ENCODE assay signal across 33 cellular contexts in the genomic region with DNA sequence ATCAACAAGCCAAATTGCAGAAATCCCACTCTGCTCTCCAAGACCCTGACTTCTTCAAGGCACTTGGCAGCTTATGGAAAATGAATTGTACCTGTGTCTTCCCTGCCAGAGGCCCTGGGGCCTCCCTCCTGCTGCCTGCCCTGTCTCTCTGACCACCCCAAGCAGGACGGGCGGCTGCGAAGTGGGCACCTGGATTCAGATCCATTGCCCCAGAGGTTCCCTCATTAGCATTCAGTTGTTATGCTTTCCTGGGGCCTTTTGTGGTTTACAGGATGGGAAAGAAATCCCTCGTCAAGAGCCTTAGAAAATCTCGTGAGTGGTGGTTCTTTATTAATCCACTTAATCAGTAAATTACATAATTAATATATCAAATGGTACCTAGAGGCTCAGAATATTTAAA.
"Had no signal": no experiment of that assay in that cellular context is flagged by ENCODE, and none has a peak within 500 bp of the region (broad histone marks: within the 10 kb centered on the region; RNA-seq: fewer than 3 reads in every experiment).

No MANE protein-coding gene starts in this region.

- H3K4me1 Mint-ChIP-seq: activated CD4-positive, alpha-beta T cell treated with anti-CD3 and anti-CD28 coated beads, Interleukin-2, amount 10 ng/mL, durations not matched to agents 24 days and 14 days; activated naive CD8-positive, alpha-beta T cell treated with anti-CD3 and anti-CD28 coated beads for 36 hours; activated T-helper 17 cell treated with anti-CD3 and anti-CD28 coated beads, Interleukin-2, amount 50 U/mL, for 72 hours; central memory CD8-positive, alpha-beta T cell had no signal

- H3K9me3 Mint-ChIP-seq: activated CD4-positive, alpha-beta T cell treated with anti-CD3 and anti-CD28 coated beads, Interleukin-2, amount 10 ng/mL, durations not matched to agents 24 days and 14 days; activated CD8-positive, alpha-beta T cell treated with anti-CD3 and anti-CD28 coated beads for 36 hours; activated naive CD8-positive, alpha-beta T cell treated with anti-CD3 and anti-CD28 coated beads for 36 hours; activated T-cell treated with anti-CD3 and anti-CD28 coated beads, Interleukin-2, amount 50 U/mL, for 72 hours; activated T-helper 17 cell treated with anti-CD3 and anti-CD28 coated beads, Interleukin-2, amount 50 U/mL, for 72 hours; central memory CD8-positive, alpha-beta T cell had no signal

- H3K4me3 Mint-ChIP-seq: activated CD4-positive, alpha-beta T cell treated with anti-CD3 and anti-CD28 coated beads, Interleukin-2, amount 10 ng/mL, durations not matched to agents 24 days and 14 days; activated CD8-positive, alpha-beta T cell treated with anti-CD3 and anti-CD28 coated beads for 36 hours; activated naive CD8-positive, alpha-beta T cell treated with anti-CD3 and anti-CD28 coated beads for 36 hours; activated T-cell treated with anti-CD3 and anti-CD28 coated beads, Interleukin-2, amount 50 U/mL, for 72 hours; activated T-helper 17 cell treated with anti-CD3 and anti-CD28 coated beads, Interleukin-2, amount 50 U/mL, for 72 hours; central memory CD8-positive, alpha-beta T cell had no signal

- H3K27me3 ChIP-seq: cardiac muscle cell, Peyer's patch had no signal

- ATAC-seq: activated CD8-positive, alpha-beta T cell treated with anti-CD3 and anti-CD28 coated beads for 36 hours; activated T-cell treated with anti-CD3 and anti-CD28 coated beads, Interleukin-2, amount 50 U/mL, for 72 hours; activated T-helper 17 cell treated with anti-CD3 and anti-CD28 coated beads, Interleukin-2, amount 50 U/mL, for 72 hours; PC-3; SK-N-SH treated with all-trans-retinoic acid at 6 μM for 48 hours had no signal

- H3K27ac Mint-ChIP-seq: activated CD4-positive, alpha-beta T cell treated with anti-CD3 and anti-CD28 coated beads, Interleukin-2, amount 10 ng/mL, durations not matched to agents 24 days and 14 days; activated CD8-positive, alpha-beta T cell treated with anti-CD3 and anti-CD28 coated beads for 36 hours; activated naive CD8-positive, alpha-beta T cell treated with anti-CD3 and anti-CD28 coated beads for 36 hours; activated T-cell treated with anti-CD3 and anti-CD28 coated beads, Interleukin-2, amount 50 U/mL, for 72 hours; activated T-helper 17 cell treated with anti-CD3 and anti-CD28 coated beads, Interleukin-2, amount 50 U/mL, for 72 hours had no signal

- H3K27ac ChIP-seq: cardiac muscle cell, Peyer's patch, WERI-Rb-1 had no signal

- H3K9me3 ChIP-seq: MG63, Peyer's patch had no signal

- H3K4me3 ChIP-seq: cardiac muscle cell, MG63, Peyer's patch had no signal

- DNase-seq: activated CD4-positive, alpha-beta T cell treated with anti-CD3 and anti-CD28 coated beads, Interleukin-2, amount 10 ng/mL, durations not matched to agents 24 days and 14 days; activated CD4-positive, alpha-beta T cell treated with anti-CD3 and anti-CD28 coated beads, Interleukin-2, amount 50 U/mL, for 4 hours; activated CD8-positive, alpha-beta T cell treated with anti-CD3 and anti-CD28 coated beads for 36 hours; activated effector memory CD4-positive, alpha-beta T cell treated with anti-CD3 and anti-CD28 coated beads, Interleukin-2, amount 50 U/mL, for 16 hours; activated naive CD4-positive, alpha-beta T cell; activated naive CD4-positive, alpha-beta T cell treated with anti-CD3 and anti-CD28 coated beads, Interleukin-2, amount 50 U/mL, for 16 hours; activated naive CD8-positive, alpha-beta T cell treated with anti-CD3 and anti-CD28 coated beads for 36 hours; activated T-cell treated with anti-CD3 and anti-CD28 coated beads, Interleukin-2, amount 50 U/mL, for 1 hour; activated T-cell treated with anti-CD3 and anti-CD28 coated beads, Interleukin-2, amount 50 U/mL, for 72 hours; amniotic stem cell; aorta; Kasumi-1; MG63; NCI-H1048; NCI-H1105 treated with DMSO at 0.1 percent for 48 hours; NCI-H1436; NCI-H1694; NCI-H1930; NCI-H2081 treated with DMSO at 0.1 percent for 48 hours; NCI-H345; NCI-H524 treated with DMSO at 0.1 percent for 48 hours; PC-3; Peyer's patch; RPMI8226; SHP77 treated with DMSO at 0.1 percent for 48 hours; T-helper 1 cell; T-helper 2 cell; T1000; WERI-Rb-1 had no signal

- H3K36me3 ChIP-seq: cardiac muscle cell, MG63, Peyer's patch, WERI-Rb-1 had no signal

- H3K36me3 Mint-ChIP-seq: activated naive CD8-positive, alpha-beta T cell treated with anti-CD3 and anti-CD28 coated beads for 36 hours had no signal

- H3K4me1 ChIP-seq: Peyer's patch had no signal
